8 cellular contexts compared by ENCODE assay signal in genomic region chr1:31065310-31066217, GRCh38. TPM values are rescaled to one million over a fixed set of nuclear protein-coding genes. Genes with fewer than 3 reads are reported as not detected.
DNase-seq lines count a peak whose midpoint lies in the region; ATAC-seq and TF ChIP-seq lines count a peak whose summit lies in the region.

A gene with protein sequence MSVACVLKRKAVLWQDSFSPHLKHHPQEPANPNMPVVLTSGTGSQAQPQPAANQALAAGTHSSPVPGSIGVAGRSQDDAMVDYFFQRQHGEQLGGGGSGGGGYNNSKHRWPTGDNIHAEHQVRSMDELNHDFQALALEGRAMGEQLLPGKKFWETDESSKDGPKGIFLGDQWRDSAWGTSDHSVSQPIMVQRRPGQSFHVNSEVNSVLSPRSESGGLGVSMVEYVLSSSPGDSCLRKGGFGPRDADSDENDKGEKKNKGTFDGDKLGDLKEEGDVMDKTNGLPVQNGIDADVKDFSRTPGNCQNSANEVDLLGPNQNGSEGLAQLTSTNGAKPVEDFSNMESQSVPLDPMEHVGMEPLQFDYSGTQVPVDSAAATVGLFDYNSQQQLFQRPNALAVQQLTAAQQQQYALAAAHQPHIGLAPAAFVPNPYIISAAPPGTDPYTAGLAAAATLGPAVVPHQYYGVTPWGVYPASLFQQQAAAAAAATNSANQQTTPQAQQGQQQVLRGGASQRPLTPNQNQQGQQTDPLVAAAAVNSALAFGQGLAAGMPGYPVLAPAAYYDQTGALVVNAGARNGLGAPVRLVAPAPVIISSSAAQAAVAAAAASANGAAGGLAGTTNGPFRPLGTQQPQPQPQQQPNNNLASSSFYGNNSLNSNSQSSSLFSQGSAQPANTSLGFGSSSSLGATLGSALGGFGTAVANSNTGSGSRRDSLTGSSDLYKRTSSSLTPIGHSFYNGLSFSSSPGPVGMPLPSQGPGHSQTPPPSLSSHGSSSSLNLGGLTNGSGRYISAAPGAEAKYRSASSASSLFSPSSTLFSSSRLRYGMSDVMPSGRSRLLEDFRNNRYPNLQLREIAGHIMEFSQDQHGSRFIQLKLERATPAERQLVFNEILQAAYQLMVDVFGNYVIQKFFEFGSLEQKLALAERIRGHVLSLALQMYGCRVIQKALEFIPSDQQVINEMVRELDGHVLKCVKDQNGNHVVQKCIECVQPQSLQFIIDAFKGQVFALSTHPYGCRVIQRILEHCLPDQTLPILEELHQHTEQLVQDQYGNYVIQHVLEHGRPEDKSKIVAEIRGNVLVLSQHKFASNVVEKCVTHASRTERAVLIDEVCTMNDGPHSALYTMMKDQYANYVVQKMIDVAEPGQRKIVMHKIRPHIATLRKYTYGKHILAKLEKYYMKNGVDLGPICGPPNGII (minus strand): TSS chr1:31065717. CDS start chr1:31059566, 6,151 bp downstream.

- DNase-seq in NCI-H1694 treated with DMSO at 0.1 percent for 48 hours (lab: John Stamatoyannopoulos, UW) (peak; percentile 93), T-helper 17 cell (peak; percentile 97 to 98 (median 97)), right atrium auricular region (ENCODE audit: low spot score) (peak; percentile 98), pulmonary artery endothelial cell (ENCODE audit: low read depth, low spot score) (peak; percentile 94), uterus (peak; percentile 95 to 97)

- H3K4me1 ChIP-seq in right atrium auricular region (peaks cover 0 to 30% of the 10 kb centered on the region in 2 donors), uterus (peaks cover 4% of the 10 kb centered on the region in 2 donors)

- H3K27me3 Mint-ChIP-seq in T-helper 17 cell: no peaks in the 10 kb centered on the region

- no peaks in the 10 kb centered on the region for H3K9me3 ChIP-seq in T-helper 17 cell (ENCODE audit: control insufficient read depth, low read length, poor library complexity, severe bottlenecking)
- no peaks in the 10 kb centered on the region for H3K9me3 ChIP-seq in right atrium auricular region
- H3K9me3 ChIP-seq in uterus: no peaks in the 10 kb centered on the region

- peak; percentile 91 for TF ChIP-seq POLR2A in GM15510 (IDR thresholded peaks at IDR 0.05; ENCODE audit: borderline replicate concordance, extremely low read depth, insufficient read length)
- peak; percentile 62 to 69 for TF ChIP-seq POLR2A in uterus (IDR thresholded peaks at IDR 0.05)

- TF ChIP-seq CTCF in right atrium auricular region (IDR thresholded peaks at IDR 0.05) (peak in 1 of 2 donors; percentile 37), uterus (IDR thresholded peaks at IDR 0.05) (peak in 1 of 4 experiments; percentile 35)

- no peaks in the 10 kb centered on the region for H3K36me3 ChIP-seq in right atrium auricular region
- H3K36me3 ChIP-seq in uterus: no peaks in the 10 kb centered on the region

- H3K27me3 ChIP-seq in right atrium auricular region (no peaks in the 10 kb centered on the region), uterus (no peaks in the 10 kb centered on the region)

- intact Hi-C loops in uterus (cut with DNase I; ENCODE audit: low total_unique reads): no loop called here

- H3K4me3 Mint-ChIP-seq in T-helper 17 cell: peak within 1 kb of the TSS; percentile 98

- H3K4me3 ChIP-seq in right atrium auricular region (peak within 1 kb of the TSS; percentile 68 to 72), uterus (peak within 1 kb of the TSS; percentile 72 to 92)

- peak; percentile 90 for ATAC-seq in HG02885 (IDR thresholded peaks at IDR 0.05; ENCODE audit: poor library complexity, unreplicated experiment)
- peak; percentile 98 for ATAC-seq in T-helper 17 cell

- H3K27ac ChIP-seq in angular gyrus (ENCODE audit: low read depth, low read length) (peak within 1 kb of the TSS; percentile 69), right atrium auricular region (peak within 1 kb of the TSS; percentile 95 to 98), uterus (peak within 1 kb of the TSS; percentile 95 to 100)

- H3K36me3 Mint-ChIP-seq in T-helper 17 cell (ENCODE audit: low read depth): no peaks in the 10 kb centered on the region

- H3K4me1 Mint-ChIP-seq in T-helper 17 cell: peaks cover 27% of the 10 kb centered on the region

- H3K27ac Mint-ChIP-seq in T-helper 17 cell: peak within 1 kb of the TSS; percentile 97

RNA-seq across cellular contexts. Expression of the gene that starts here (rescaled TPM):
- total RNA-seq in T-helper 17 cell: 100 to 1,000 TPM; 186 to 202 TPM
- total RNA-seq in right atrium auricular region: 10 to 100 TPM; 51.2 to 68.8 TPM
- 67.9 and 69.4 TPM in 2 replicates for total RNA-seq in pulmonary artery endothelial cell
- total RNA-seq in uterus: 100 to 1,000 TPM in 2 of 4 donors, 10 to 100 TPM in 2; 42.9 to 152 (median 113) TPM

Comparison
In these comparisons a context has a peak if more than half of its experiments do, and no peak if none do; other contexts are left out.
1. Peak in every context shown above with its lines: DNase-seq, ATAC-seq, H3K4me3 ChIP-seq and H3K27ac ChIP-seq.